ENCODE assay signal across 7 cellular contexts in the genomic region with DNA sequence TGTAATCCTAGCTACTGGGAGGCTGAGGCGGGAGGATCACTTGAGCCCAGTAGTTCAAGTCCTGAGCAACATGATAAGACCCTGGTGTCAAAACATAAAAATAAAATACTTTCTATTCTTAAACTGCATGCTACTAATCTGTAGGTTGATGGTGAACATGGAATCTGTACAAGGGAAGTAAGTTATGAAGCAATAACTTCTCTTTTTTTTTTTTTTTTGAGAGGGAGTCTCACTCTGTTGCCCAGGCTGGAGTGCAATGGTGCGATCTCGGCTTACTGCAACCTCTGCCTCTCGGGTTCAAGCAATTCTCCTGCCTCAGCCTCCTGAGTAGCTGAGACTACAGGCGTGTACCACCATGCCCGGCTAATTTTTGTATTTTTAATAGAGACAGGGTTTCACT. TPM values are rescaled to one million over a fixed set of nuclear protein-coding genes. Genes with fewer than 3 reads are reported as not detected.
DNase-seq lines count a peak whose midpoint lies in the region; ATAC-seq and TF ChIP-seq lines count a peak whose summit lies in the region.
"Not testable (repeated sequence)": the region's sequence is repeated elsewhere in the genome, so short reads cannot be mapped to it uniquely, and the experiment has no call there.

No MANE protein-coding gene starts in this region.

- peak overlapping the region; percentile 53; the same call in 1 of the 2 replicates for H3K4me2 ChIP-seq in DOHH2 (ENCODE audit: low read length)

- H3K9me2 ChIP-seq in DOHH2 (replicated peaks; ENCODE audit: control insufficient read depth, low read length): not testable (repeated sequence)

- CTCF ChIA-PET in activated B cell treated with CpG ODN at 0.5 μM for 24 hours (lab: Charles Lee): not testable (repeated sequence)

- not testable (repeated sequence) for H3K27me3 ChIP-seq in DOHH2 (ENCODE audit: control insufficient read depth, low read length); upper lobe of right lung

- POLR2A ChIA-PET in activated B cell treated with CpG ODN at 0.5 μM for 24 hours (lab: Charles Lee): interaction anchor here (0.6 to 1.5 kb wide), 6 partner anchors 11 to 859 kb away, joined by 3 to 7 read pairs (median 4); no protein-coding TSS in a partner anchor

- not testable (repeated sequence) for H3K27me3 Mint-ChIP-seq in activated B cell treated with CpG ODN at 0.5 μM for 24 hours, memory B cell

- DNase-seq in AML-193 (lab: John Stamatoyannopoulos, UW) (peak; percentile 15 to 33), MV-4-11 (lab: John Stamatoyannopoulos, UW) (peak; percentile 65), SIG-M5 treated with dmso at 0.1 percent for 504 hours (lab: John Stamatoyannopoulos, UW; ENCODE audit: unreplicated experiment) (peak; percentile 38)
- DNase-seq in activated B cell treated with CpG ODN at 0.5 μM for 24 hours; memory B cell (ENCODE audit: low spot score in 2 of 2); upper lobe of right lung: not testable (repeated sequence)

- H3K4me1 Mint-ChIP-seq in activated B cell treated with CpG ODN at 0.5 μM for 24 hours (peaks cover 68% of the 10 kb centered on the region), memory B cell (peaks cover 34% of the 10 kb centered on the region)

- peak overlapping the region; percentile 53 for H3K27ac Mint-ChIP-seq in activated B cell treated with CpG ODN at 0.5 μM for 24 hours
- H3K27ac Mint-ChIP-seq in memory B cell: not testable (repeated sequence)

- not testable (repeated sequence) for TF ChIP-seq CTCF in DOHH2 (IDR thresholded peaks at IDR 0.05; ENCODE audit: low read depth, low read length, poor library complexity, severe bottlenecking); activated B cell treated with CpG ODN at 0.5 μM for 24 hours (IDR thresholded peaks at IDR 0.05); upper lobe of right lung (IDR thresholded peaks at IDR 0.05)

- H3K4me1 ChIP-seq in DOHH2 (ENCODE audit: control insufficient read depth, low read length) (peaks cover 67% of the 10 kb centered on the region), upper lobe of right lung (peaks cover 12% of the 10 kb centered on the region)

- H4K20me1 ChIP-seq in DOHH2 (ENCODE audit: control insufficient read depth, insufficient read depth, low read depth, low read length): peaks cover 20% of the 10 kb centered on the region; the same call in 1 of the 2 replicates

- H3K4me3 ChIP-seq in DOHH2 (ENCODE audit: low read length); upper lobe of right lung: not testable (repeated sequence)

- H3K9me3 ChIP-seq in DOHH2 (ENCODE audit: control insufficient read depth, insufficient read depth, low read length); upper lobe of right lung: not testable (repeated sequence)

- intact Hi-C loops in activated B cell treated with CpG ODN at 0.5 μM for 24 hours (cut with micrococcal nuclease): loop anchor here (5.0 kb wide), 1 partner anchor 62 kb away; the partner anchor contains the start of gene POLR2D
- intact Hi-C loops in upper lobe of right lung (cut with DNase I): not testable (repeated sequence)

- H3K27ac ChIP-seq in DOHH2 (ENCODE audit: low read depth, low read length); upper lobe of right lung: not testable (repeated sequence)

- not testable (repeated sequence) for H3F3A ChIP-seq in DOHH2 (ENCODE audit: control insufficient read depth, insufficient read depth)

- H3K9me3 Mint-ChIP-seq in activated B cell treated with CpG ODN at 0.5 μM for 24 hours, memory B cell: not testable (repeated sequence)

- ATAC-seq in activated B cell treated with CpG ODN at 0.5 μM for 24 hours (ENCODE audit: low read depth) (peak; percentile 52), memory B cell (ENCODE audit: low read depth) (peak; percentile 55), upper lobe of right lung (peak; percentile 37)

- peaks cover 63% of the 10 kb centered on the region for H3K36me3 ChIP-seq in DOHH2 (ENCODE audit: control insufficient read depth, low read length)
- not testable (repeated sequence) for H3K36me3 ChIP-seq in upper lobe of right lung

- peaks cover 25% of the 10 kb centered on the region for H3K36me3 Mint-ChIP-seq in activated B cell treated with CpG ODN at 0.5 μM for 24 hours (ENCODE audit: low read depth)
- H3K36me3 Mint-ChIP-seq in memory B cell: not testable (repeated sequence)

- peaks cover 100% of the 10 kb centered on the region for H3K79me2 ChIP-seq in DOHH2 (ENCODE audit: control insufficient read depth, low read length)

- not testable (repeated sequence) for H3K4me3 Mint-ChIP-seq in activated B cell treated with CpG ODN at 0.5 μM for 24 hours, memory B cell

RNA-seq across cellular contexts. Expression of gene WDR33, which starts 16.1 kb away (rescaled TPM):
- 83.0 and 93.0 TPM in 2 replicates for total RNA-seq in activated B cell treated with CpG ODN at 0.5 μM for 24 hours
- total RNA-seq in upper lobe of right lung: 53.9 TPM
